In the genomic region with DNA sequence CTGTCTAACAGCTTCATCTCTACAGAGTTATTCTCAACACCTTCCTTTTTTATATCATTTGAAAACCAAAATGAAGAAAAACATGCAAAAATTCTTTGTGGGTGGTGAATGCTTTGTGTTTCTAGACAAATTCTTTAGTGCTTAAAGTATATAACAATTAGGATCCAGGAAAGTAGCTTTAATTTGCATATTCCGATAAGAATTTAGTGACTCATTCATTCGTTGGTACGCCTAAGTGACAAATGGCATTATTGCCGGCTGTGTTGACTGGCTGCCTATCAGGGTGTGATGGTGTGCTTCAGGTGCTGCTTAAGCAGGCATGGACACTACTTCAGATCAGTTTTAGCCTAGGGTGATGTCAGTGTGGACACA, we compare ENCODE assay signal across 1 cellular context.
TF ChIP-seq lines count a peak whose summit lies in the region.

No MANE protein-coding gene starts in this region.

TF ChIP-seq in K562, 482 proteins besides CTCF, POLR2A, EP300 and RAD21:
- TF ChIP-seq, protein P1, sequence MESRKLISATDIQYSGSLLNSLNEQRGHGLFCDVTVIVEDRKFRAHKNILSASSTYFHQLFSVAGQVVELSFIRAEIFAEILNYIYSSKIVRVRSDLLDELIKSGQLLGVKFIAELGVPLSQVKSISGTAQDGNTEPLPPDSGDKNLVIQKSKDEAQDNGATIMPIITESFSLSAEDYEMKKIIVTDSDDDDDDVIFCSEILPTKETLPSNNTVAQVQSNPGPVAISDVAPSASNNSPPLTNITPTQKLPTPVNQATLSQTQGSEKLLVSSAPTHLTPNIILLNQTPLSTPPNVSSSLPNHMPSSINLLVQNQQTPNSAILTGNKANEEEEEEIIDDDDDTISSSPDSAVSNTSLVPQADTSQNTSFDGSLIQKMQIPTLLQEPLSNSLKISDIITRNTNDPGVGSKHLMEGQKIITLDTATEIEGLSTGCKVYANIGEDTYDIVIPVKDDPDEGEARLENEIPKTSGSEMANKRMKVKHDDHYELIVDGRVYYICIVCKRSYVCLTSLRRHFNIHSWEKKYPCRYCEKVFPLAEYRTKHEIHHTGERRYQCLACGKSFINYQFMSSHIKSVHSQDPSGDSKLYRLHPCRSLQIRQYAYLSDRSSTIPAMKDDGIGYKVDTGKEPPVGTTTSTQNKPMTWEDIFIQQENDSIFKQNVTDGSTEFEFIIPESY (CRISPR knock-in tag; IDR thresholded peaks at IDR 0.05) = no peak
TF ChIP-seq in K562: peak in this region for 0.
